ENCODE assay signal across 9 cellular contexts in genomic region chr6:23446394-23447001, GRCh38.
DNase-seq lines count a peak whose midpoint lies in the region; ATAC-seq and TF ChIP-seq lines count a peak whose summit lies in the region.
"Had no signal": no experiment of that assay in that cellular context is flagged by ENCODE, and none has a peak within 500 bp of the region (broad histone marks: within the 10 kb centered on the region; RNA-seq: fewer than 3 reads in every experiment).

No MANE protein-coding gene starts in this region.

- H3K27me3 ChIP-seq in RWPE2 (ENCODE audit: insufficient read depth, poor library complexity, severe bottlenecking): no peaks in the 10 kb centered on the region

- H3K27ac ChIP-seq in RWPE2 (ENCODE audit: poor library complexity, severe bottlenecking): no peak overlapping the region
- H3K27ac ChIP-seq: skin epidermis had no signal

- peak; percentile 64 for ATAC-seq in RWPE2 (ENCODE audit: low read depth)
- no peak for ATAC-seq in HG02623 (IDR thresholded peaks at IDR 0.05; ENCODE audit: unreplicated experiment)
- ATAC-seq in HG03521 (IDR thresholded peaks at IDR 0.05; ENCODE audit: unreplicated experiment): no peak

- H3K36me3 ChIP-seq in RWPE2 (ENCODE audit: low read depth): no peaks in the 10 kb centered on the region

- H3K9me3 ChIP-seq in RWPE2 (ENCODE audit: severe bottlenecking): no peaks in the 10 kb centered on the region

- no peaks in the 10 kb centered on the region for H3K4me1 ChIP-seq in RWPE2 (ENCODE audit: insufficient read depth, poor library complexity, severe bottlenecking)

- peak; percentile 74 for TF ChIP-seq CTCF in RWPE2 (IDR thresholded peaks at IDR 0.05; ENCODE audit: poor library complexity, severe bottlenecking)

- no peak overlapping the region for H3K4me3 ChIP-seq in RWPE2 (ENCODE audit: severe bottlenecking)
- H3K4me3 ChIP-seq: skin epidermis had no signal

- peak; percentile 1 for DNase-seq in SKM-1 treated with dmso at 0.1 percent for 144 hours (lab: John Stamatoyannopoulos, UW; ENCODE audit: unreplicated experiment)
- no peak for DNase-seq in SKM-1 (lab: John Stamatoyannopoulos, UW; ENCODE audit: unreplicated experiment)
- DNase-seq in RWPE2 (ENCODE audit: low spot score): no peak
- DNase-seq in foreskin melanocyte: peak; percentile 57
- DNase-seq in renal cortical epithelial cell (ENCODE audit: low read depth): peak; percentile 42
- no peak for DNase-seq in stimulated activated naive CD4-positive, alpha-beta T cell treated with Interleukin-2 at 50 U/mL for 16 hours (lab: John Stamatoyannopoulos, UW)

Comparison
In these comparisons a context has a peak if more than half of its experiments do, and no peak if none do; other contexts are left out.
1. DNase-seq: peak in SKM-1 treated with dmso at 0.1 percent for 144 hours (single experiment), foreskin melanocyte (single experiment) and renal cortical epithelial cell (single experiment); none in SKM-1 (single experiment), RWPE2 (single experiment) and stimulated activated naive CD4-positive, alpha-beta T cell treated with Interleukin-2 at 50 U/mL for 16 hours (single experiment).